Comparison of ENCODE assay signal across 8 cellular contexts in genomic region chr14:35355981-35356839, GRCh38. TPM values are rescaled to one million over a fixed set of nuclear protein-coding genes. Genes with fewer than 3 reads are reported as not detected.
DNase-seq lines count a peak whose midpoint lies in the region; ATAC-seq and TF ChIP-seq lines count a peak whose summit lies in the region.

No MANE protein-coding gene starts in this region.

- TF ChIP-seq CTCF in RWPE2 (IDR thresholded peaks at IDR 0.05; ENCODE audit: poor library complexity, severe bottlenecking) (no peak), fibroblast of the aortic adventitia (IDR thresholded peaks at IDR 0.05; ENCODE audit: insufficient read depth, low read length) (no peak), lower leg skin (IDR thresholded peaks at IDR 0.05) (no peak), foreskin fibroblast (IDR thresholded peaks at IDR 0.05; ENCODE audit: low read depth, low read length) (no peak)

- no peak for TF ChIP-seq POLR2A in lower leg skin (IDR thresholded peaks at IDR 0.05)

- DNase-seq in activated T-cell treated with anti-CD3 and anti-CD28 coated beads for 48 hours (ENCODE audit: low read depth) (peak; percentile 47), RWPE2 (ENCODE audit: low spot score) (no peak), fibroblast of the aortic adventitia (ENCODE audit: low read depth) (peak; percentile 81), HCEC 1CT (no peak), lower leg skin (ENCODE audit: low spot score in 2 of 2) (no peak), foreskin fibroblast (no peak)
- no peak for DNase-seq in activated T-cell treated with anti-CD3 and anti-CD28 coated beads, Interleukin-2, amount 50 U/mL, for 1 hour
- no peak for DNase-seq in stimulated activated effector memory CD8-positive, alpha-beta T cell treated with anti-CD3 and anti-CD28 coated beads, Interleukin-12 subunit alpha, Interleukin-12 subunit beta, amount 100 ng/mL, for 72 hours (ENCODE audit: low spot score in 2 of 2)

- H3K36me3 Mint-ChIP-seq in stimulated activated effector memory CD8-positive, alpha-beta T cell treated with anti-CD3 and anti-CD28 coated beads, Interleukin-12 subunit alpha, Interleukin-12 subunit beta, amount 100 ng/mL, for 72 hours = no peaks in the 10 kb centered on the region

- H3K4me1 Mint-ChIP-seq in stimulated activated effector memory CD8-positive, alpha-beta T cell treated with anti-CD3 and anti-CD28 coated beads, Interleukin-12 subunit alpha, Interleukin-12 subunit beta, amount 100 ng/mL, for 72 hours = peaks cover 28% of the 10 kb centered on the region

- no peaks in the 10 kb centered on the region for H3K36me3 ChIP-seq in RWPE2 (ENCODE audit: low read depth)

- H3K27ac ChIP-seq in RWPE2 (ENCODE audit: poor library complexity, severe bottlenecking) = peak overlapping the region; percentile 11

- no peaks in the 10 kb centered on the region for H3K9me3 Mint-ChIP-seq in stimulated activated effector memory CD8-positive, alpha-beta T cell treated with anti-CD3 and anti-CD28 coated beads, Interleukin-12 subunit alpha, Interleukin-12 subunit beta, amount 100 ng/mL, for 72 hours

- H3K4me1 ChIP-seq in RWPE2 (ENCODE audit: insufficient read depth, poor library complexity, severe bottlenecking) = peaks cover 12% of the 10 kb centered on the region

- H3K4me3 ChIP-seq in RWPE2 (ENCODE audit: severe bottlenecking) (no peak overlapping the region), fibroblast of the aortic adventitia (ENCODE audit: low read depth, low read length) (no peak overlapping the region), lower leg skin (ENCODE audit: low read depth, poor library complexity, severe bottlenecking) (no peak overlapping the region), foreskin fibroblast (ENCODE audit: low read depth in 1 of 2, low read length in 2 of 2) (no peak overlapping the region)

- intact Hi-C loops in lower leg skin (cut with DNase I; ENCODE audit: low total_unique reads) = no loop called here

- peak; percentile 48 for ATAC-seq in RWPE2 (ENCODE audit: low read depth)
- peak; percentile 83 for ATAC-seq in stimulated activated effector memory CD8-positive, alpha-beta T cell treated with anti-CD3 and anti-CD28 coated beads, Interleukin-12 subunit alpha, Interleukin-12 subunit beta, amount 100 ng/mL, for 72 hours

- WGBS in lower leg skin, 2 donors = 42 to 45% methylated on average over 5 of the region's 5 CpGs

- H3K9me3 ChIP-seq in RWPE2 (ENCODE audit: severe bottlenecking) = no peaks in the 10 kb centered on the region

- no peaks in the 10 kb centered on the region for H3K27me3 ChIP-seq in RWPE2 (ENCODE audit: insufficient read depth, poor library complexity, severe bottlenecking)

- peak overlapping the region; percentile 43 for H3K4me3 Mint-ChIP-seq in stimulated activated effector memory CD8-positive, alpha-beta T cell treated with anti-CD3 and anti-CD28 coated beads, Interleukin-12 subunit alpha, Interleukin-12 subunit beta, amount 100 ng/mL, for 72 hours

- H3K27ac Mint-ChIP-seq in stimulated activated effector memory CD8-positive, alpha-beta T cell treated with anti-CD3 and anti-CD28 coated beads, Interleukin-12 subunit alpha, Interleukin-12 subunit beta, amount 100 ng/mL, for 72 hours = peak overlapping the region; percentile 86

RNA-seq across cellular contexts. Expression of gene NFKBIA, which starts 48.3 kb away (rescaled TPM):
- total RNA-seq in fibroblast of the aortic adventitia (ENCODE audit: low replicate concordance) = 34.1 and 86.6 TPM in 2 replicates
- total RNA-seq in lower leg skin = 100 to 1,000 TPM; 431 to 923 (median 565) TPM

Comparison
In these comparisons a context has a peak if more than half of its experiments do, and no peak if none do; other contexts are left out.
1. DNase-seq: peak in activated T-cell treated with anti-CD3 and anti-CD28 coated beads for 48 hours (single experiment) and fibroblast of the aortic adventitia (single experiment); none in activated T-cell treated with anti-CD3 and anti-CD28 coated beads, Interleukin-2, amount 50 U/mL, for 1 hour (single experiment), RWPE2 (single experiment), stimulated activated effector memory CD8-positive, alpha-beta T cell treated with anti-CD3 and anti-CD28 coated beads, Interleukin-12 subunit alpha, Interleukin-12 subunit beta, amount 100 ng/mL, for 72 hours (0 of 2), HCEC 1CT (single experiment), lower leg skin (0 of 2) and foreskin fibroblast (0 of 2).